28 cellular contexts compared by ENCODE assay signal in genomic region chr16:86964846-86965245, GRCh38.
"Had no signal": no experiment of that assay in that cellular context is flagged by ENCODE, and none has a peak within 500 bp of the region (broad histone marks: within the 10 kb centered on the region; RNA-seq: fewer than 3 reads in every experiment).

No MANE protein-coding gene starts in this region.

- H3K27me3 ChIP-seq: adrenal gland, body of pancreas had no signal

- H3K9me3 ChIP-seq: adrenal gland, body of pancreas, breast epithelium had no signal

- ATAC-seq: activated CD8-positive, alpha-beta T cell treated with anti-CD3 and anti-CD28 coated beads for 36 hours; activated naive CD4-positive, alpha-beta T cell treated with anti-CD3 and anti-CD28 coated beads, Interleukin-2, amount 50 U/mL, for 72 hours; activated T-cell treated with anti-CD3 and anti-CD28 coated beads, Interleukin-2, amount 50 U/mL, for 72 hours; activated T-helper 17 cell treated with anti-CD3 and anti-CD28 coated beads, Interleukin-2, amount 50 U/mL, for 72 hours; body of pancreas; K562; PC-3 had no signal

- DNase-seq: activated CD4-positive, alpha-beta T cell treated with anti-CD3 and anti-CD28 coated beads, Interleukin-2, amount 10 ng/mL, durations not matched to agents 24 days and 14 days; activated CD4-positive, alpha-beta T cell treated with anti-CD3 and anti-CD28 coated beads, Interleukin-2, amount 50 U/mL, for 4 hours; activated CD4-positive, CD25-positive, alpha-beta regulatory T cell; activated CD8-positive, alpha-beta T cell treated with anti-CD3 and anti-CD28 coated beads for 36 hours; activated gamma-delta T cell treated with Interleukin-2 at 50 U/mL for 16 hours; activated naive CD4-positive, alpha-beta T cell treated with anti-CD3 and anti-CD28 coated beads for 36 hours; activated T-cell treated with anti-CD3 and anti-CD28 coated beads, Interleukin-2, amount 50 U/mL, for 1 hour; activated T-cell treated with anti-CD3 and anti-CD28 coated beads, Interleukin-2, amount 50 U/mL, for 72 hours; adrenal gland; body of pancreas; NCI-H1048; NCI-H1105 treated with DMSO at 0.1 percent for 48 hours; NCI-H1436; NCI-H1694; NCI-H1930; NCI-H345; NCI-H524 treated with DMSO at 0.1 percent for 48 hours; PC-3; Right ventricle myocardium superior; T1000; WERI-Rb-1 had no signal

- H3K4me1 ChIP-seq: adrenal gland, body of pancreas, breast epithelium had no signal

- H3K36me3 Mint-ChIP-seq: activated naive CD4-positive, alpha-beta T cell treated with anti-CD3 and anti-CD28 coated beads, Interleukin-2, amount 50 U/mL, for 72 hours had no signal

- H3K36me3 ChIP-seq: adrenal gland, breast epithelium, WERI-Rb-1 had no signal

- H3K27ac Mint-ChIP-seq: activated CD4-positive, alpha-beta T cell treated with anti-CD3 and anti-CD28 coated beads, Interleukin-2, amount 10 ng/mL, durations not matched to agents 24 days and 14 days; activated CD8-positive, alpha-beta T cell treated with anti-CD3 and anti-CD28 coated beads for 36 hours; activated naive CD4-positive, alpha-beta T cell treated with anti-CD3 and anti-CD28 coated beads for 36 hours; activated naive CD4-positive, alpha-beta T cell treated with anti-CD3 and anti-CD28 coated beads, Interleukin-2, amount 50 U/mL, for 72 hours; activated T-cell treated with anti-CD3 and anti-CD28 coated beads, Interleukin-2, amount 50 U/mL, for 72 hours; activated T-helper 17 cell treated with anti-CD3 and anti-CD28 coated beads, Interleukin-2, amount 50 U/mL, for 72 hours had no signal

- H3K27ac ChIP-seq: adrenal gland, body of pancreas, breast epithelium, RWPE1, WERI-Rb-1 had no signal

- FAIRE-seq: astrocyte, K562, RCC 7860 had no signal

- H3K9me3 Mint-ChIP-seq: activated CD4-positive, alpha-beta T cell treated with anti-CD3 and anti-CD28 coated beads, Interleukin-2, amount 10 ng/mL, durations not matched to agents 24 days and 14 days; activated CD8-positive, alpha-beta T cell treated with anti-CD3 and anti-CD28 coated beads for 36 hours; activated naive CD4-positive, alpha-beta T cell treated with anti-CD3 and anti-CD28 coated beads for 36 hours; activated naive CD4-positive, alpha-beta T cell treated with anti-CD3 and anti-CD28 coated beads, Interleukin-2, amount 50 U/mL, for 72 hours; activated T-cell treated with anti-CD3 and anti-CD28 coated beads, Interleukin-2, amount 50 U/mL, for 72 hours; activated T-helper 17 cell treated with anti-CD3 and anti-CD28 coated beads, Interleukin-2, amount 50 U/mL, for 72 hours had no signal

- H3K4me1 Mint-ChIP-seq: activated CD4-positive, alpha-beta T cell treated with anti-CD3 and anti-CD28 coated beads, Interleukin-2, amount 10 ng/mL, durations not matched to agents 24 days and 14 days; activated T-helper 17 cell treated with anti-CD3 and anti-CD28 coated beads, Interleukin-2, amount 50 U/mL, for 72 hours had no signal

- H3K4me3 Mint-ChIP-seq: activated CD4-positive, alpha-beta T cell treated with anti-CD3 and anti-CD28 coated beads, Interleukin-2, amount 10 ng/mL, durations not matched to agents 24 days and 14 days; activated CD8-positive, alpha-beta T cell treated with anti-CD3 and anti-CD28 coated beads for 36 hours; activated naive CD4-positive, alpha-beta T cell treated with anti-CD3 and anti-CD28 coated beads for 36 hours; activated T-cell treated with anti-CD3 and anti-CD28 coated beads, Interleukin-2, amount 50 U/mL, for 72 hours; activated T-helper 17 cell treated with anti-CD3 and anti-CD28 coated beads, Interleukin-2, amount 50 U/mL, for 72 hours had no signal

- H3K4me3 ChIP-seq: adrenal gland, body of pancreas, breast epithelium, K562 had no signal
